ENCODE assay signal across 29 cellular contexts in genomic region chr4:144181386-144181785, GRCh38.
DNase-seq lines count a peak whose midpoint lies in the region; ATAC-seq, FAIRE-seq and TF ChIP-seq lines count a peak whose summit lies in the region.
"Had no signal": no experiment of that assay in that cellular context is flagged by ENCODE, and none has a peak within 500 bp of the region (broad histone marks: within the 10 kb centered on the region; RNA-seq: fewer than 3 reads in every experiment).

No MANE protein-coding gene starts in this region.

- peak overlapping the region; percentile 24; the same call in 1 of the 2 replicates for H2AFZ ChIP-seq in OCI-LY3 (ENCODE audit: low read depth, low read length)

- H3K4me1 ChIP-seq in BLaER1: peaks cover 94% of the 10 kb centered on the region
- peaks cover 5% of the 10 kb centered on the region; the same call in 1 of the 2 replicates for H3K4me1 ChIP-seq in OCI-LY3 (ENCODE audit: low read length)
- H3K4me1 ChIP-seq: uterus had no signal

- TF ChIP-seq CTCF in OCI-LY3 (IDR thresholded peaks at IDR 0.05; ENCODE audit: low read depth, low read length): no peak

- peak overlapping the region; percentile 82 for H3K9ac ChIP-seq in BLaER1
- H3K9ac ChIP-seq in OCI-LY3 (ENCODE audit: low read length): no peak overlapping the region

- peak overlapping the region; percentile 44; the same call in 1 of the 2 replicates for H3K4me3 ChIP-seq in BLaER1
- H3K4me3 ChIP-seq in OCI-LY3 (ENCODE audit: low read length): no peak overlapping the region
- H3K4me3 ChIP-seq: SK-N-MC, uterus had no signal

- H3K36me3 ChIP-seq in BLaER1 (no peaks in the 10 kb centered on the region), OCI-LY3 (replicated peaks; ENCODE audit: low read depth, low read length) (no peaks in the 10 kb centered on the region)
- H3K36me3 ChIP-seq: brain microvascular endothelial cell, uterus had no signal

- no peaks in the 10 kb centered on the region for H3K27me3 ChIP-seq in BLaER1
- H3K27me3 ChIP-seq in OCI-LY3 (ENCODE audit: low read depth, low read length): no peaks in the 10 kb centered on the region
- H3K27me3 ChIP-seq: brain microvascular endothelial cell, uterus had no signal

- H3K4me2 ChIP-seq in BLaER1: peak overlapping the region; percentile 85
- H3K4me2 ChIP-seq in OCI-LY3 (ENCODE audit: low read length): no peak overlapping the region

- H4K20me1 ChIP-seq in BLaER1 (no peaks in the 10 kb centered on the region), OCI-LY3 (ENCODE audit: insufficient read depth, low read length) (no peaks in the 10 kb centered on the region)

- no peak for DNase-seq in H54 (ENCODE audit: insufficient read length, low spot score)
- no peak for DNase-seq in EL
- DNase-seq in NCI-H748 treated with DMSO at 0.1 percent for 48 hours (lab: John Stamatoyannopoulos, UW): no peak
- DNase-seq: 8988T; activated CD4-positive, alpha-beta memory T cell treated with anti-CD3 and anti-CD28 coated beads for 36 hours; activated CD8-positive, alpha-beta memory T cell treated with anti-CD3 and anti-CD28 coated beads, Interleukin-2, amount 50 U/mL, for 4 hours; activated naive CD4-positive, alpha-beta T cell treated with anti-CD3 and anti-CD28 coated beads, Interleukin-2, amount 50 U/mL, for 16 hours; amniotic stem cell; brain microvascular endothelial cell; CD4-positive, alpha-beta memory T cell; Karpas-422; left ventricle myocardium superior; naive thymus-derived CD8-positive, alpha-beta T cell; NCI-H1436; NCI-H446; NCI-H82; OCI-M1; stimulated activated naive CD8-positive, alpha-beta T cell treated with anti-CD3 and anti-CD28 coated beads, Interleukin-15, Interleukin-2, amounts not matched to agents 100 U/mL and 50 U/mL, for 24 hours; uterus had no signal

- FAIRE-seq in H54 (lab: Jason Lieb, UNC): no peak
- FAIRE-seq: GM12891, islet of Langerhans, TTC549 had no signal

- peak; percentile 47 for ATAC-seq in GM19397 (IDR thresholded peaks at IDR 0.05; ENCODE audit: unreplicated experiment)
- peak; percentile 65 for ATAC-seq in GM21825 (IDR thresholded peaks at IDR 0.05; ENCODE audit: unreplicated experiment)
- no peak for ATAC-seq in GM18520 (IDR thresholded peaks at IDR 0.05; ENCODE audit: unreplicated experiment)
- ATAC-seq: left ventricle myocardium superior; naive thymus-derived CD8-positive, alpha-beta T cell; stimulated activated naive CD8-positive, alpha-beta T cell treated with anti-CD3 and anti-CD28 coated beads, Interleukin-15, Interleukin-2, amounts not matched to agents 100 U/mL and 50 U/mL, for 24 hours had no signal

- peak overlapping the region; percentile 96 for H3K27ac ChIP-seq in BLaER1
- H3K27ac ChIP-seq in OCI-LY3 (ENCODE audit: low read length): no peak overlapping the region
- H3K27ac ChIP-seq: brain microvascular endothelial cell, HL-60, SK-N-MC, uterus had no signal

- TF ChIP-seq POLR2A in H54 (IDR thresholded peaks at IDR 0.05; ENCODE audit: low read depth, low read length): no peak

- no peaks in the 10 kb centered on the region for H3K79me2 ChIP-seq in OCI-LY3 (ENCODE audit: low read length)

- H3K9me3 ChIP-seq in BLaER1 (no peaks in the 10 kb centered on the region), OCI-LY3 (ENCODE audit: insufficient read depth, low read length) (no peaks in the 10 kb centered on the region)
- H3K9me3 ChIP-seq: uterus had no signal
